Comparison of ENCODE assay signal across 25 cellular contexts in genomic region chr7:132947011-132947410, GRCh38.
"Had no signal": no experiment of that assay in that cellular context is flagged by ENCODE, and none has a peak within 500 bp of the region (broad histone marks: within the 10 kb centered on the region; RNA-seq: fewer than 3 reads in every experiment).

No MANE protein-coding gene starts in this region.

- H3K36me3 ChIP-seq: colonic mucosa, gastroesophageal sphincter, left ventricle myocardium inferior, lower lobe of right lung had no signal

- H3K27ac ChIP-seq: colonic mucosa, epithelial cell of prostate, esophagus squamous epithelium, gastroesophageal sphincter, heart left ventricle, hepatocyte, left ventricle myocardium inferior, lower lobe of right lung had no signal

- H3K27me3 ChIP-seq: colonic mucosa, esophagus squamous epithelium, gastroesophageal sphincter, heart left ventricle, hepatocyte had no signal

- DNase-seq: cerebellar nuclear complex; colonic mucosa; cortex of kidney; effector CD4-positive, alpha-beta T cell; effector memory CD4-positive, alpha-beta T cell; erythroblast; esophagus squamous epithelium; foreskin fibroblast; foreskin melanocyte; heart left ventricle; hypothalamus; immature natural killer cell; islet precursor cell; kidney; kidney glomerular epithelial cell; left colon; left ventricle myocardium inferior; lower lobe of right lung; mesendoderm; midbrain had no signal

- ATAC-seq: esophagus mucosa, gastroesophageal sphincter, heart left ventricle, left colon, left lobe of liver, lower lobe of right lung had no signal

- H3K4me1 ChIP-seq: colonic mucosa, esophagus squamous epithelium, gastroesophageal sphincter, heart left ventricle, left ventricle myocardium inferior, lower lobe of right lung had no signal

- H3K4me3 ChIP-seq: colonic mucosa, esophagus squamous epithelium, gastroesophageal sphincter, heart left ventricle, hepatocyte, left ventricle myocardium inferior, lower lobe of right lung had no signal

- H3K9me3 ChIP-seq: colonic mucosa, esophagus squamous epithelium, gastroesophageal sphincter, heart left ventricle, left ventricle myocardium inferior, lower lobe of right lung had no signal
